ENCODE assay signal across 22 cellular contexts in the genomic region with DNA sequence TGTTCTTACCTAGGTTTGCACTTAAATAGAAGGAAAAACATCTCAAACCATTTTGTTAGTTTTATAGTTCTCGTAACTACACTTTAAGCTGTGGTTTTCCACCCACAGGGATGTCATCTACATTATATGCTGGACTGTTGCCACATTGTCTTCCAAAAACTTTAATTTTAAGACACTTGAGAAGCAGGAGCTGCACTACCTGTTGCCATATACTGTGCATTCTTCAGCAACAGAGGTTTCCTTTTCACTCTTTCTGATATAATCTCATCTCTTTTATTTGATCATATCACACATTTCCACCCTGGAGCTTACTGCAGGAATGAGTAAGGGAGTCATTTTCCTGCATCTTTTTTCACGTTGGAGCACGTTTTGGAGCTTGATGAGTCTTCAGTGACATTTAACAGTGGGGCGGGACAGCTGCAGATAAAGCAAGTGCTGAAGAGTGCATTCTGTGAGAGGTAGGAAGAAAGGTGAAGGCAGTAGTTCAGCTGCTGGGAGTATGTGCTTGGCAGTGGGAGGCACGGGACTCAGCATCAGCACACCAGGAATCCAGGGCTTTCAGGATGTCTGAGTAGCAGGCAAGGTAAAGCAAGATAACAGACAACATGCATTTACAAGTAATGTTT. TPM values are rescaled to one million over a fixed set of nuclear protein-coding genes. Genes with fewer than 3 reads are reported as not detected.
DNase-seq lines count a peak whose midpoint lies in the region; ATAC-seq, FAIRE-seq and TF ChIP-seq lines count a peak whose summit lies in the region.
"Had no signal": no experiment of that assay in that cellular context is flagged by ENCODE, and none has a peak within 500 bp of the region (broad histone marks: within the 10 kb centered on the region; RNA-seq: fewer than 3 reads in every experiment).

No MANE protein-coding gene starts in this region.

- H2AFZ ChIP-seq in K562 (ENCODE audit: low read depth, low read length) (no peak overlapping the region), mesenchymal stem cell (ENCODE audit: low read depth, low read length) (no peak overlapping the region)

- H3K79me1 ChIP-seq in mesenchymal stem cell (replicated peaks; ENCODE audit: low read length, poor library complexity, severe bottlenecking), result no peaks in the 10 kb centered on the region

- H3K9me3 Mint-ChIP-seq in MCF 10A (ENCODE audit: unreplicated experiment), result no peaks in the 10 kb centered on the region

- H4K20me1 ChIP-seq in K562 (replicated peaks; ENCODE audit: control insufficient read depth, insufficient read depth, low read length), result peaks cover 19% of the 10 kb centered on the region; the same call in 1 of the 2 replicates

- FAIRE-seq in K562 (lab: Jason Lieb, UNC), result peak; percentile 51
- FAIRE-seq: A204.1, H1 had no signal

- H3K27me3 ChIP-seq in breast epithelium (no peaks in the 10 kb centered on the region), K562 (ENCODE audit: control insufficient read depth in 2 of 2, insufficient read depth in 2 of 2, low read length in 2 of 2) (no peaks in the 10 kb centered on the region), mesenchymal stem cell (ENCODE audit: control insufficient read depth in 1 of 2, insufficient read depth in 1 of 2, low read length in 2 of 2) (no peaks in the 10 kb centered on the region), subcutaneous abdominal adipose tissue (ENCODE audit: control insufficient read depth in 5 of 5, insufficient read depth in 4 of 5, low read length in 5 of 5) (no peaks in the 10 kb centered on the region)
- H3K27me3 ChIP-seq: BLaER1 treated with 17β-estradiol and CSF1 and Interleukin-3, amounts not matched to agents 10 nM and 100 nM; thyroid gland had no signal

- H3K27ac ChIP-seq in breast epithelium (no peak overlapping the region), K562 (ENCODE audit: extremely low read depth, low read depth, low read length) (no peak overlapping the region), mesenchymal stem cell (ENCODE audit: low read length, poor library complexity, severe bottlenecking) (peak overlapping the region; percentile 54), subcutaneous abdominal adipose tissue (ENCODE audit: low read depth, low read length) (peak overlapping the region; percentile 98)
- H3K27ac ChIP-seq: BLaER1 treated with 17β-estradiol and CSF1 and Interleukin-3, amounts not matched to agents 10 nM and 100 nM; thyroid gland had no signal

- H3K4ac ChIP-seq in mesenchymal stem cell (ENCODE audit: low read depth in 1 of 2, low read length in 2 of 2), result peak overlapping the region in 1 of 2 experiments; percentile 35

- ATAC-seq in K562, result no peak
- ATAC-seq: activated CD4-positive, CD25-positive, alpha-beta regulatory T cell treated with anti-CD3 and anti-CD28 coated beads, Interleukin-2, amount 50 U/mL, for 24 hours had no signal

- no peaks in the 10 kb centered on the region for H3K9me3 ChIP-seq in breast epithelium
- H3K9me3 ChIP-seq in K562 (replicated peaks; ENCODE audit: control insufficient read depth, insufficient read depth, low read depth, low read length), result no peaks in the 10 kb centered on the region
- H3K9me3 ChIP-seq in mesenchymal stem cell (ENCODE audit: control insufficient read depth, low read length), result no peaks in the 10 kb centered on the region
- H3K9me3 ChIP-seq in subcutaneous abdominal adipose tissue (ENCODE audit: control insufficient read depth in 5 of 5, low read length in 5 of 5), result no peaks in the 10 kb centered on the region
- H3K9me3 ChIP-seq: thyroid gland had no signal

- peaks cover 0 to 3% of the 10 kb centered on the region in 2 donors for H3K4me1 ChIP-seq in breast epithelium
- H3K4me1 ChIP-seq in K562 (replicated peaks in 1 of 2; ENCODE audit: control insufficient read depth in 2 of 2, insufficient read depth in 2 of 2, low read length in 2 of 2), result peaks cover 10 to 17% of the 10 kb centered on the region in 2 experiments; a peak in 4 of 5 replicates
- H3K4me1 ChIP-seq in mesenchymal stem cell (ENCODE audit: control insufficient read depth, insufficient read depth, low read depth, low read length), result peaks cover 6% of the 10 kb centered on the region
- H3K4me1 ChIP-seq in subcutaneous abdominal adipose tissue (ENCODE audit: control insufficient read depth in 5 of 5, insufficient read depth in 5 of 5, low read length in 5 of 5), result peaks cover 3 to 60% (median 52%) of the 10 kb centered on the region in 5 donors

- in situ Hi-C loops in K562 (cut with MboI), result no loop called here

- TF ChIP-seq POLR2A in breast epithelium (IDR thresholded peaks at IDR 0.05), result no peak
- no peak for TF ChIP-seq POLR2A in K562 (conservative IDR thresholded peaks at IDR 0.05)

- H3K23ac ChIP-seq in mesenchymal stem cell (ENCODE audit: low read length in 2 of 2), result peak overlapping the region in 1 of 2 experiments; percentile 65

- peaks cover 31% of the 10 kb centered on the region for H3K4me1 Mint-ChIP-seq in MCF 10A (ENCODE audit: insufficient read depth, unreplicated experiment)

- peak overlapping the region in 1 of 2 experiments; percentile 93 for H3K14ac ChIP-seq in mesenchymal stem cell (ENCODE audit: low read length in 2 of 2)

- H3K4me3 ChIP-seq in breast epithelium, result no peak overlapping the region
- H3K4me3 ChIP-seq in K562, result no peak overlapping the region
- H3K4me3 ChIP-seq in mesenchymal stem cell (ENCODE audit: insufficient read depth in 1 of 2, low read depth in 1 of 2, low read length in 2 of 2), result no peak overlapping the region
- no peak overlapping the region for H3K4me3 ChIP-seq in subcutaneous abdominal adipose tissue (ENCODE audit: low read depth in 1 of 5, low read length in 5 of 5)
- H3K4me3 ChIP-seq: BLaER1 treated with 17β-estradiol and CSF1 and Interleukin-3, amounts not matched to agents 10 nM and 100 nM; thyroid gland had no signal

- no peak overlapping the region for H3K18ac ChIP-seq in mesenchymal stem cell (ENCODE audit: low read depth in 1 of 2, low read length in 2 of 2)

- no peaks in the 10 kb centered on the region for H3K27me3 Mint-ChIP-seq in MCF 10A (ENCODE audit: insufficient read depth, unreplicated experiment)

- TF ChIP-seq RAD21 in K562 (CRISPR knock-in tag; conservative IDR thresholded peaks at IDR 0.05 in 1 of 2, IDR thresholded peaks at IDR 0.05 in 1 of 2), result no peak

- no peak overlapping the region; a peak in 1 of 4 replicates for H3K9ac ChIP-seq in K562 (ENCODE audit: insufficient read depth in 1 of 2, low read depth in 2 of 2, low read length in 2 of 2)
- no peak overlapping the region for H3K9ac ChIP-seq in mesenchymal stem cell (ENCODE audit: low read length)
- H3K9ac ChIP-seq in subcutaneous abdominal adipose tissue (ENCODE audit: low read length in 5 of 5), result peak overlapping the region in 2 of 5 donors; percentile 52 to 92

- H4K91ac ChIP-seq in mesenchymal stem cell (ENCODE audit: low read length), result no peak overlapping the region

- H2BK15ac ChIP-seq in mesenchymal stem cell (ENCODE audit: low read depth, poor library complexity, severe bottlenecking), result no peak overlapping the region

- peak; percentile 23 for DNase-seq in MCF 10A (ENCODE audit: unreplicated experiment)
- no peak for DNase-seq in breast epithelium (ENCODE audit: low spot score in 2 of 2)
- no peak for DNase-seq in K562 (ENCODE audit: extremely low read depth in 1 of 4, low spot score in 3 of 4)
- no peak for DNase-seq in mesenchymal stem cell
- DNase-seq in Ammon's horn (ENCODE audit: low spot score), result no peak
- DNase-seq in NCI-H128 (lab: John Stamatoyannopoulos, UW; ENCODE audit: unreplicated experiment), result no peak
- no peak for DNase-seq in effector CD8-positive, alpha-beta T cell (lab: John Stamatoyannopoulos, UW)
- DNase-seq: central memory CD4-positive, alpha-beta T cell; DMS153; hypothalamus; NCI-H1048; NCI-H2107; NCI-H526 treated with DMSO at 0.1 percent for 48 hours; nephron progenitor cell; stimulated activated CD4-positive, alpha-beta T cell treated with anti-CD3 and anti-CD28 coated beads, Interleukin-12 subunit alpha, Interleukin-12 subunit beta, amount 100 ng/mL, for 4 hours; T-helper 9 cell; thyroid gland had no signal

- BruUV-seq in MCF 10A (replicated peaks; lab: Mats Ljungman, UMichigan) (no TSS peak), K562 (replicated peaks; lab: Mats Ljungman, UMichigan) (no TSS peak)

- H3K36me3 Mint-ChIP-seq in MCF 10A (ENCODE audit: insufficient read depth, unreplicated experiment), result no peaks in the 10 kb centered on the region

- H3K79me2 ChIP-seq in K562 (ENCODE audit: control insufficient read depth, insufficient read depth, low read length), result peaks cover 88% of the 10 kb centered on the region

- H3K9me1 ChIP-seq in K562 (ENCODE audit: control insufficient read depth, insufficient read depth, low read length), result no peaks in the 10 kb centered on the region

- TF ChIP-seq CTCF in MCF 10A (IDR thresholded peaks at IDR 0.05; ENCODE audit: unreplicated experiment) (no peak), breast epithelium (IDR thresholded peaks at IDR 0.05) (no peak), K562 (IDR thresholded peaks at IDR 0.05 in 2 of 3, conservative IDR thresholded peaks at IDR 0.05 in 1 of 3; ENCODE audit: insufficient read depth in 2 of 3, low read depth in 1 of 3, low read length in 3 of 3) (no peak)

- TF ChIP-seq EP300 in K562 (IDR thresholded peaks at IDR 0.05; ENCODE audit: low read length), result no peak

- WGBS in K562 (ENCODE audit: insufficient coverage, low coverage, missing lambda C conversion rate), result 33% methylated on average over 5 of the region's 5 CpGs
- 63% methylated on average over 5 of the region's 5 CpGs for WGBS in mesenchymal stem cell

- no peak overlapping the region for H3K4me2 ChIP-seq in K562 (ENCODE audit: insufficient read depth, low read length)
- H3K4me2 ChIP-seq in mesenchymal stem cell (ENCODE audit: low read length, poor library complexity, severe bottlenecking), result peak overlapping the region; percentile 66

- peak overlapping the region; percentile 68 for H3K27ac Mint-ChIP-seq in MCF 10A (ENCODE audit: low read depth, unreplicated experiment)
- H3K27ac Mint-ChIP-seq: nephron progenitor cell had no signal

- peak overlapping the region; percentile 90 for H3K4me3 Mint-ChIP-seq in MCF 10A (ENCODE audit: unreplicated experiment)

- POLR2A ChIA-PET in MCF 10A (lab: Yijun Ruan, JAX) (interaction anchor here (0.6 to 8.6 kb wide), 12 partner anchors 12 to 182 kb away, joined by 3 to 263 read pairs (median 5); a partner anchor contains a TSS), K562 (lab: Yijun Ruan, JAX) (interaction anchor here (0.8 kb wide), 1 partner anchor 17 kb away, joined by 3 read pairs; no protein-coding TSS in a partner anchor)

- H2AK5ac ChIP-seq in mesenchymal stem cell (ENCODE audit: low read length, severe bottlenecking), result no peak overlapping the region

- H2BK12ac ChIP-seq in mesenchymal stem cell (ENCODE audit: low read length in 2 of 2), result peak overlapping the region in 1 of 2 experiments; percentile 42

- H2BK5ac ChIP-seq in mesenchymal stem cell (ENCODE audit: low read depth, low read length, poor library complexity, severe bottlenecking), result no peak overlapping the region

- no peak overlapping the region for H2BK120ac ChIP-seq in mesenchymal stem cell (ENCODE audit: low read depth, low read length)

- CTCF ChIA-PET in MCF 10A (lab: Yijun Ruan, JAX) (interaction anchor here (0.6 to 2.3 kb wide), 8 partner anchors 11 to 99 kb away, joined by 3 to 12 read pairs (median 4); no protein-coding TSS in a partner anchor), K562 (lab: Yijun Ruan, JAX; ENCODE audit: low intra/inter-chr PET ratio) (no interaction called here)

- H3K36me3 ChIP-seq in breast epithelium, result no peaks in the 10 kb centered on the region
- peaks cover 21% of the 10 kb centered on the region for H3K36me3 ChIP-seq in K562 (ENCODE audit: control insufficient read depth, insufficient read depth, low read length)
- peaks cover 4 to 7% of the 10 kb centered on the region in 2 experiments for H3K36me3 ChIP-seq in mesenchymal stem cell (ENCODE audit: control insufficient read depth in 1 of 2, insufficient read depth in 2 of 2, low read depth in 1 of 2, low read length in 2 of 2)
- peaks cover 0 to 7% (median 0%) of the 10 kb centered on the region in 5 donors for H3K36me3 ChIP-seq in subcutaneous abdominal adipose tissue (ENCODE audit: control insufficient read depth in 5 of 5, insufficient read depth in 5 of 5, low read length in 5 of 5)
- H3K36me3 ChIP-seq: thyroid gland had no signal

- intact Hi-C loops in MCF 10A (cut with micrococcal nuclease) (no loop called here), breast epithelium (cut with DNase I; ENCODE audit: low total_unique reads) (no loop called here), K562 (cut with micrococcal nuclease) (loop anchor here (5.0 kb wide), 1 partner anchor 49 kb away; no protein-coding TSS in a partner anchor)

- peak overlapping the region; percentile 55 for H4K8ac ChIP-seq in mesenchymal stem cell (ENCODE audit: low read length)

RNA-seq across cellular contexts. Expression of a gene that starts 3.8 kb away (rescaled TPM):
- total RNA-seq in MCF 10A (2022) (70.9 and 74.9 TPM in 2 replicates), breast epithelium (100 to 1,000 TPM in 1 of 3 donors, 10 to 100 TPM in 2; 66.5 to 123 (median 93.1) TPM), K562 (2014; rRNA removed) (104 and 112 TPM in 2 replicates), K562 (2014; rRNA removed; fragmentation: Illumina TruSeq; extraction: Trizol) (77.7 and 84.8 TPM in 2 replicates), K562 (2015; rRNA removed; fragmentation: Illumina TruSeq; extraction: Trizol) (53.2 and 57.7 TPM in 2 replicates), K562 (2021) (86.8 and 101 TPM in 2 replicates)
- total RNA-seq in K562 (2011; cell fraction: chromatin; rRNA removed; ENCODE audit: low replicate concordance), result 55.2 and 62.7 TPM in 2 replicates
- total RNA-seq in K562 (2011; cell fraction: nucleolus; rRNA removed), result 33.2 and 44.6 TPM in 2 replicates
- 63.0 and 105 TPM in 2 replicates for total RNA-seq in K562 (2011; cell fraction: nucleoplasm; rRNA removed)
- polyA plus RNA-seq in K562 (2011; rRNA removed) (94.6 and 134 TPM in 2 replicates), K562 (2014; fragmentation: Illumina TruSeq; extraction: Trizol) (87.3 and 98.5 TPM in 2 replicates), K562 (2014; fragmentation: Nextera tagmentation; extraction: Ambion mirVana) (10 to 100 TPM; 52.8 to 81.0 TPM), K562 (2014; rRNA removed) (59.6 and 66.6 TPM in 2 replicates)
- polyA plus RNA-seq in K562 (2011; cell fraction: cytosol; rRNA removed), result 104 and 114 TPM in 2 replicates
- polyA plus RNA-seq in K562 (2011; cell fraction: nucleus; rRNA removed), result 21.4 and 26.6 TPM in 2 replicates
- 76.8 and 98.5 TPM in 2 replicates for polyA plus RNA-seq in K562 (2012)
- polyA minus RNA-seq in K562 (2011; rRNA and poly(A)+ RNA removed), result 181 and 244 TPM in 2 replicates
- polyA minus RNA-seq in K562 (2011; cell fraction: cytosol; rRNA and poly(A)+ RNA removed), result 71.3 and 74.7 TPM in 2 replicates
- polyA minus RNA-seq in K562 (2011; cell fraction: nucleus; rRNA and poly(A)+ RNA removed), result 20.7 and 31.4 TPM in 2 replicates
- 146 TPM for polyA plus RNA-seq in mesenchymal stem cell (2013, experiment 1 of 2)
- 150 TPM for polyA plus RNA-seq in mesenchymal stem cell (2013, experiment 2 of 2)

Comparison
In these comparisons a context has a peak if more than half of its experiments do, and no peak if none do; other contexts are left out.
1. H3K27ac ChIP-seq: peak in mesenchymal stem cell (single experiment) and subcutaneous abdominal adipose tissue (single experiment); none in breast epithelium (0 of 2) and K562 (single experiment).